ENCODE assay signal across 28 cellular contexts in the genomic region with DNA sequence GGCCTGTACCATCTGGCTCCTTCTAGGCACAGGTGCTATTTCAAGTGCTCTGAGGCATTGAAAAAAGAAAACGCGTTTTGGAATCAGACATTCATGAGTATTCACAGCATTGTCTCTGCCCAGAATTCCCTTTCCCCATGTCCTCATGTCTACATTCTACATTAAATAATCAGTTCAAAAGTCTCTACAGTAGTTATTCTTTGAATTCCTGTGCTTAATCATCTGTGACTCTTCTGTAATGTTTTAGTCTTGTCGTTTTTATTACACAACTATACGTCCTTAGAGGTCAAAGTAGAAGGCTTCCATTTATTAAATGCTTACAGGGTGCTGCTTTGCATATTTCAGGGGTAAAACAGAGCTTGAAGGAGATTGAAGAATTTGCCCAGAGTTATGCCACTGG.
DNase-seq lines count a peak whose midpoint lies in the region; ATAC-seq and TF ChIP-seq lines count a peak whose summit lies in the region.
"Had no signal": no experiment of that assay in that cellular context is flagged by ENCODE, and none has a peak within 500 bp of the region (broad histone marks: within the 10 kb centered on the region; RNA-seq: fewer than 3 reads in every experiment).

No MANE protein-coding gene starts in this region.

- peak overlapping the region; percentile 7 for H3K9ac ChIP-seq in skeletal muscle satellite cell (ENCODE audit: low read depth, low read length)
- H3K9ac ChIP-seq: SK-N-SH had no signal

- H2AFZ ChIP-seq in hepatocyte, result no peak overlapping the region
- H2AFZ ChIP-seq: PC-9 had no signal

- peak; percentile 70 for DNase-seq in HCEC 1CT
- peak; percentile 38 for DNase-seq in choroid plexus epithelial cell (ENCODE audit: low read depth)
- no peak for DNase-seq in hepatocyte (ENCODE audit: low spot score)
- DNase-seq in activated effector memory CD4-positive, alpha-beta T cell treated with Interleukin-2 at 50 U/mL for 16 hours, result no peak
- DNase-seq in omental fat pad (ENCODE audit: low spot score), result no peak
- DNase-seq: activated CD4-positive, alpha-beta T cell treated with anti-CD3 and anti-CD28 coated beads, Interleukin-2, amount 50 U/mL, for 1 hour; activated CD4-positive, CD25-positive, alpha-beta regulatory T cell; activated CD8-positive, alpha-beta memory T cell treated with anti-CD3 and anti-CD28 coated beads, Interleukin-2, amount 10 ng/mL, durations not matched to agents 7 days and 5 days; activated naive CD4-positive, alpha-beta T cell treated with Interleukin-2 at 50 U/mL for 16 hours; activated T-cell treated with anti-CD3 and anti-CD28 coated beads, Interleukin-2, amount 50 U/mL, for 72 hours; adrenal gland; foreskin melanocyte; heart right ventricle; left cardiac atrium; NCI-H2107; NCI-H345; NCI-H69; pancreas; PC-9; SK-N-SH; stimulated activated naive CD4-positive, alpha-beta T cell treated with Interleukin-2 at 50 U/mL for 16 hours; upper lobe of right lung had no signal

- H3K4me1 ChIP-seq in hepatocyte (ENCODE audit: insufficient read depth) (peaks cover 6% of the 10 kb centered on the region), skeletal muscle satellite cell (ENCODE audit: control insufficient read depth, insufficient read depth, low read length) (peaks cover 23% of the 10 kb centered on the region)
- H3K4me1 ChIP-seq: adrenal gland, heart right ventricle, pancreas, upper lobe of right lung had no signal

- H4K20me1 ChIP-seq in hepatocyte (ENCODE audit: insufficient read depth, poor library complexity, severe bottlenecking), result no peaks in the 10 kb centered on the region

- 73% methylated on average over 4 of the region's 4 CpGs for WGBS in hepatocyte (ENCODE audit: low lambda C conversion rate, missing lambda C conversion rate)

- no peaks in the 10 kb centered on the region for H3K36me3 ChIP-seq in hepatocyte (replicated peaks; ENCODE audit: insufficient read depth, low read depth)
- H3K36me3 ChIP-seq in skeletal muscle satellite cell (ENCODE audit: insufficient read depth, low read length), result no peaks in the 10 kb centered on the region
- H3K36me3 ChIP-seq: adrenal gland, heart right ventricle, pancreas, upper lobe of right lung had no signal

- H3K4me3 ChIP-seq in choroid plexus epithelial cell (ENCODE audit: low read depth, low read length) (no peak overlapping the region), hepatocyte (no peak overlapping the region), skeletal muscle satellite cell (ENCODE audit: low read length) (no peak overlapping the region)
- H3K4me3 ChIP-seq: adrenal gland, heart right ventricle, pancreas, PC-9, smooth muscle cell, upper lobe of right lung had no signal

- H3K9me3 ChIP-seq in hepatocyte (ENCODE audit: low read depth) (no peaks in the 10 kb centered on the region), skeletal muscle satellite cell (replicated peaks; ENCODE audit: low read length) (no peaks in the 10 kb centered on the region)
- H3K9me3 ChIP-seq: adrenal gland, pancreas, SK-N-SH, upper lobe of right lung had no signal

- no peaks in the 10 kb centered on the region for H3K9me2 ChIP-seq in hepatocyte (replicated peaks; ENCODE audit: insufficient read depth)
- H3K9me2 ChIP-seq: SK-N-SH had no signal

- H3K79me2 ChIP-seq in hepatocyte, result no peaks in the 10 kb centered on the region

- H3K27me3 ChIP-seq in hepatocyte (no peaks in the 10 kb centered on the region), skeletal muscle satellite cell (ENCODE audit: control insufficient read depth, insufficient read depth, low read length) (no peaks in the 10 kb centered on the region)
- H3K27me3 ChIP-seq: adrenal gland, heart right ventricle, pancreas, upper lobe of right lung had no signal

- peak overlapping the region; percentile 35 for H3K27ac ChIP-seq in hepatocyte
- H3K27ac ChIP-seq: adrenal gland, heart right ventricle, pancreas, PC-9, upper lobe of right lung had no signal

- ATAC-seq in HG02885 (IDR thresholded peaks at IDR 0.05; ENCODE audit: poor library complexity, unreplicated experiment) (no peak), omental fat pad (ENCODE audit: low FRiP score) (no peak)
- ATAC-seq: activated CD8-positive, alpha-beta memory T cell treated with anti-CD3 and anti-CD28 coated beads, Interleukin-2, amount 10 ng/mL, durations not matched to agents 7 days and 5 days; activated T-cell treated with anti-CD3 and anti-CD28 coated beads, Interleukin-2, amount 50 U/mL, for 72 hours; heart right ventricle; HepG2; left cardiac atrium; natural killer cell treated with Interleukin-12 subunit alpha and Interleukin-12 subunit beta and Interleukin-15 and Interleukin-18, amount 100 ng/mL, for 72 hours; pancreas; Right ventricle myocardium inferior; upper lobe of right lung had no signal

- no peak for TF ChIP-seq CTCF in choroid plexus epithelial cell (conservative IDR thresholded peaks at IDR 0.05; ENCODE audit: low read depth, low read length)
- no peak for TF ChIP-seq CTCF in hepatocyte (IDR thresholded peaks at IDR 0.05; ENCODE audit: poor library complexity)
- TF ChIP-seq CTCF in omental fat pad (IDR thresholded peaks at IDR 0.05), result no peak

- H3K4me2 ChIP-seq in hepatocyte, result no peak overlapping the region
- H3K4me2 ChIP-seq in skeletal muscle satellite cell (ENCODE audit: low read length), result peak overlapping the region; percentile 19
- H3K4me2 ChIP-seq: PC-9, SK-N-SH, smooth muscle cell had no signal

Comparison
In these comparisons a context has a peak if more than half of its experiments do, and no peak if none do; other contexts are left out.
1. DNase-seq: peak in HCEC 1CT (single experiment) and choroid plexus epithelial cell (single experiment); none in hepatocyte (single experiment), activated effector memory CD4-positive, alpha-beta T cell treated with Interleukin-2 at 50 U/mL for 16 hours (single experiment) and omental fat pad (single experiment).